In genomic region chr9:115225459-115226116, GRCh38 we compare ENCODE assay signal across 22 cellular contexts.
"Had no signal": no experiment of that assay in that cellular context is flagged by ENCODE, and none has a peak within 500 bp of the region (broad histone marks: within the 10 kb centered on the region; RNA-seq: fewer than 3 reads in every experiment).

No MANE protein-coding gene starts in this region.

- DNase-seq: activated CD4-positive, alpha-beta T cell treated with anti-CD3 and anti-CD28 coated beads, Interleukin-2, amount 10 ng/mL, durations not matched to agents 24 days and 14 days; activated CD4-positive, CD25-positive, alpha-beta regulatory T cell; activated CD8-positive, alpha-beta T cell treated with anti-CD3 and anti-CD28 coated beads for 36 hours; activated naive CD4-positive, alpha-beta T cell treated with Interleukin-2 at 50 U/mL for 16 hours; activated T-cell treated with anti-CD3 and anti-CD28 coated beads, Interleukin-2, amount 50 U/mL, for 24 hours; aorta; effector memory CD4-positive, alpha-beta T cell; kidney; left lung; naive B cell; stimulated activated naive B cell treated with anti-CD40 and anti-IgM and Interleukin-4, amounts not matched to agents 10 μg/mL and 1 μg/mL and 100 μg/mL, for 72 hours; T-cell; tibial artery had no signal

- H3K4me3 ChIP-seq: breast epithelium, esophagus muscularis mucosa, hepatocyte, left lung, neural progenitor cell, tibial artery had no signal

- H3K27ac Mint-ChIP-seq: activated CD4-positive, alpha-beta T cell treated with anti-CD3 and anti-CD28 coated beads, Interleukin-2, amount 10 ng/mL, durations not matched to agents 24 days and 14 days; activated CD8-positive, alpha-beta T cell treated with anti-CD3 and anti-CD28 coated beads for 36 hours; activated T-cell treated with anti-CD3 and anti-CD28 coated beads, Interleukin-2, amount 50 U/mL, for 24 hours; activated T-helper 2 cell treated with anti-CD3 and anti-CD28 coated beads, Interferon-gamma antibody, Interleukin-2, Interleukin-4, amounts not matched to agents 10 μg/mL and 5 μg/mL and 100 μg/mL, durations not matched to agents 14 hours and 24 hours and 36 hours; dendritic cell treated with granulocyte-macrophage colony-stimulating factor and Interleukin-4, amounts not matched to agents 40 ng/mL and 50 ng/mL, for 4 days; naive B cell; neural progenitor cell; stimulated activated naive B cell treated with anti-CD40 and anti-IgM and Interleukin-4, amounts not matched to agents 10 μg/mL and 1 μg/mL and 100 μg/mL, for 72 hours; T-cell had no signal

- H3K9me3 ChIP-seq: breast epithelium, esophagus muscularis mucosa, left lung, tibial artery had no signal

- FAIRE-seq: endothelial cell of umbilical vein, kidney, urothelium cell line had no signal

- H3K9ac ChIP-seq: neural progenitor cell had no signal

- H3K4me1 ChIP-seq: breast epithelium, esophagus muscularis mucosa, left lung had no signal

- H3K4me2 ChIP-seq: hepatocyte, neural progenitor cell had no signal

- H3K27ac ChIP-seq: breast epithelium, esophagus muscularis mucosa, hepatocyte, left lung, neural progenitor cell, tibial artery had no signal

- H3K79me2 ChIP-seq: hepatocyte had no signal

- H3K9me3 Mint-ChIP-seq: activated CD4-positive, alpha-beta T cell treated with anti-CD3 and anti-CD28 coated beads, Interleukin-2, amount 10 ng/mL, durations not matched to agents 24 days and 14 days; activated CD8-positive, alpha-beta T cell treated with anti-CD3 and anti-CD28 coated beads for 36 hours; activated T-cell treated with anti-CD3 and anti-CD28 coated beads, Interleukin-2, amount 50 U/mL, for 24 hours; activated T-helper 2 cell treated with anti-CD3 and anti-CD28 coated beads, Interferon-gamma antibody, Interleukin-2, Interleukin-4, amounts not matched to agents 10 μg/mL and 5 μg/mL and 100 μg/mL, durations not matched to agents 14 hours and 24 hours and 36 hours; dendritic cell treated with granulocyte-macrophage colony-stimulating factor and Interleukin-4, amounts not matched to agents 40 ng/mL and 50 ng/mL, for 4 days; neural progenitor cell had no signal

- H3K4me3 Mint-ChIP-seq: activated CD4-positive, alpha-beta T cell treated with anti-CD3 and anti-CD28 coated beads, Interleukin-2, amount 10 ng/mL, durations not matched to agents 24 days and 14 days; activated CD8-positive, alpha-beta T cell treated with anti-CD3 and anti-CD28 coated beads for 36 hours; activated T-cell treated with anti-CD3 and anti-CD28 coated beads, Interleukin-2, amount 50 U/mL, for 24 hours; dendritic cell treated with granulocyte-macrophage colony-stimulating factor and Interleukin-4, amounts not matched to agents 40 ng/mL and 50 ng/mL, for 4 days; neural progenitor cell; stimulated activated naive B cell treated with anti-CD40 and anti-IgM and Interleukin-4, amounts not matched to agents 10 μg/mL and 1 μg/mL and 100 μg/mL, for 72 hours; T-cell had no signal

- H3K36me3 ChIP-seq: breast epithelium, esophagus muscularis mucosa, left lung, neural progenitor cell, tibial artery had no signal

- H3K4me1 Mint-ChIP-seq: activated CD4-positive, alpha-beta T cell treated with anti-CD3 and anti-CD28 coated beads, Interleukin-2, amount 10 ng/mL, durations not matched to agents 24 days and 14 days; naive B cell; stimulated activated naive B cell treated with anti-CD40 and anti-IgM and Interleukin-4, amounts not matched to agents 10 μg/mL and 1 μg/mL and 100 μg/mL, for 72 hours; T-cell had no signal

- H3K27me3 ChIP-seq: breast epithelium, esophagus muscularis mucosa, hepatocyte, left lung, neural progenitor cell, tibial artery had no signal

- H2AFZ ChIP-seq: hepatocyte, neural progenitor cell had no signal

- ATAC-seq: activated CD8-positive, alpha-beta T cell treated with anti-CD3 and anti-CD28 coated beads for 36 hours; left lung; SK-N-SH treated with all-trans-retinoic acid at 6 μM for 48 hours; stimulated activated naive B cell treated with anti-CD40 and anti-IgM and Interleukin-4, amounts not matched to agents 10 μg/mL and 1 μg/mL and 100 μg/mL, for 72 hours; T-cell had no signal

- H3K36me3 Mint-ChIP-seq: neural progenitor cell; stimulated activated naive B cell treated with anti-CD40 and anti-IgM and Interleukin-4, amounts not matched to agents 10 μg/mL and 1 μg/mL and 100 μg/mL, for 72 hours; T-cell had no signal
